In genomic region chr14:93456356-93456755, GRCh38 we compare ENCODE assay signal across 29 cellular contexts. TPM values are rescaled to one million over a fixed set of nuclear protein-coding genes. Genes with fewer than 3 reads are reported as not detected.
"Had no signal": no experiment of that assay in that cellular context is flagged by ENCODE, and none has a peak within 500 bp of the region (broad histone marks: within the 10 kb centered on the region; RNA-seq: fewer than 3 reads in every experiment).

No MANE protein-coding gene starts in this region.

- H3K9ac ChIP-seq: SK-N-SH had no signal

- DNase-seq: activated CD4-positive, alpha-beta memory T cell treated with anti-CD3 and anti-CD28 coated beads, Interleukin-2, amount 10 ng/mL, durations not matched to agents 7 days and 5 days; activated CD4-positive, alpha-beta T cell treated with anti-CD3 and anti-CD28 coated beads, Interleukin-2, amount 50 U/mL, for 1 hour; activated CD4-positive, CD25-positive, alpha-beta regulatory T cell; activated gamma-delta T cell; activated naive CD4-positive, alpha-beta T cell treated with anti-CD3 and anti-CD28 coated beads for 36 hours; activated T-cell treated with anti-CD3 and anti-CD28 coated beads for 4 hours; activated T-cell treated with anti-CD3 and anti-CD28 coated beads, Interleukin-2, amount 50 U/mL, for 48 hours; amygdala; Kasumi-1; MV-4-11; NCI-H1092 treated with DMSO at 0.1 percent for 48 hours; NCI-H1417 treated with DMSO at 0.1 percent for 48 hours; NCI-H1694; NCI-H2029; NCI-H2107; NCI-H526; NCI-H82; Right ventricle myocardium superior; RPMI8226; SJCRH30; SK-N-SH; T-helper 1 cell had no signal

- H3K36me3 ChIP-seq: SJCRH30 had no signal

- H3K4me3 ChIP-seq: K562, SJCRH30 had no signal

- H3K27ac Mint-ChIP-seq: activated CD4-positive, alpha-beta memory T cell treated with anti-CD3 and anti-CD28 coated beads, Interleukin-2, amount 10 ng/mL, durations not matched to agents 7 days and 5 days; activated naive CD4-positive, alpha-beta T cell treated with anti-CD3 and anti-CD28 coated beads for 36 hours; activated naive CD8-positive, alpha-beta T cell; activated T-helper 17 cell treated with anti-CD3 and anti-CD28 coated beads, Interleukin-2, amount 50 U/mL, for 72 hours; brain had no signal

- H3K4me2 ChIP-seq: SK-N-SH had no signal

- H3K4me3 Mint-ChIP-seq: activated CD4-positive, alpha-beta memory T cell treated with anti-CD3 and anti-CD28 coated beads, Interleukin-2, amount 10 ng/mL, durations not matched to agents 7 days and 5 days; activated naive CD4-positive, alpha-beta T cell treated with anti-CD3 and anti-CD28 coated beads for 36 hours; activated naive CD8-positive, alpha-beta T cell; activated T-helper 17 cell treated with anti-CD3 and anti-CD28 coated beads, Interleukin-2, amount 50 U/mL, for 72 hours; brain had no signal

- H3K9me3 ChIP-seq: SJCRH30, SK-N-SH had no signal

- H3K27me3 Mint-ChIP-seq: brain had no signal

- H3K27me3 ChIP-seq: SJCRH30 had no signal

- ATAC-seq: activated T-helper 17 cell treated with anti-CD3 and anti-CD28 coated beads, Interleukin-2, amount 50 U/mL, for 72 hours; K562; Panc1 had no signal

- H3K36me3 Mint-ChIP-seq: activated naive CD8-positive, alpha-beta T cell had no signal

- H3K27ac ChIP-seq: SJCRH30, VCaP had no signal

- H3K9me3 Mint-ChIP-seq: activated CD4-positive, alpha-beta memory T cell treated with anti-CD3 and anti-CD28 coated beads, Interleukin-2, amount 10 ng/mL, durations not matched to agents 7 days and 5 days; activated naive CD4-positive, alpha-beta T cell treated with anti-CD3 and anti-CD28 coated beads for 36 hours; activated T-helper 17 cell treated with anti-CD3 and anti-CD28 coated beads, Interleukin-2, amount 50 U/mL, for 72 hours had no signal

- H3K4me1 ChIP-seq: SJCRH30 had no signal

- H3K4me1 Mint-ChIP-seq: activated CD4-positive, alpha-beta memory T cell treated with anti-CD3 and anti-CD28 coated beads, Interleukin-2, amount 10 ng/mL, durations not matched to agents 7 days and 5 days; activated T-helper 17 cell treated with anti-CD3 and anti-CD28 coated beads, Interleukin-2, amount 50 U/mL, for 72 hours; brain had no signal

RNA-seq across cellular contexts. Expression of gene UNC79, which starts 25.6 kb away (rescaled TPM):
- total RNA-seq: SJCRH30; T-helper 2 cell treated with Interferon-gamma antibody and Interleukin-4, amounts not matched to agents 100 ng/mL and 5 ng/mL, for 36 hours had no signal
